In the genomic region with DNA sequence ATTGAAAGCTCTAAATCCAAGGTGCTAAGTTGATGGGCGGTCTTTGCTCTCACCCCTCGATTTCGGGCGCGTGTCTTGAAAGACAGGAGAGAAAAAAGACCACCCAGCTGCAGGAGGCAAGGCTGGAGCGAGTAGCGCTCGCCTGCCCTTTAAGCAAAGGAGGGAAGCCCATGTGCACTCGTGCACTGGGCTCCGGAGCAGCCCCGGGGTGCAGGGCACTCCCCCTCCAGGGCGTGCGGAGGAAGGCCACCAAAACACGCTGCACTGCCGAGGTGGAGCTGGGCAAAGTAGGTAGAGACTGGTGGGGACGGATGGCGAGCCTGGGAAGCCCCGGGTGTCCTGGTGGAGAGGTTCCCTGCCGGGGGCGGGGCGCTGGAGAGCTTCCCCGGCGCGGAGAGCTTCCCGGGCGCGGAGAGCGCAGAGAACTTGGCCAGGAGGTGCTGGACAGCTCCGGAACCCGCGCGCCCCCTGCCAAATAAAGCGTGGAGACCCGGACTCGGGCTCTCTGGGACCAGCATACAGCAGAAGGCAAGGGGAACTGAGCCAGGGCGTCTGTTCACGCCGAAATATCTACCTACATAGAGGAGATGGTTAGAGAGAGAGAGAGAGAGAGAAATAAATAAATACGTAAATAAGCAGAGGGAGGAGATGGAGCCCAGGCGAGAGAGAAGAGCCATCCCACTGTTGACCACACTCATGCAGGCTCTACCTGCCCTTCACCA, we compare ENCODE assay signal across 8 cellular contexts. TPM values are rescaled to one million over a fixed set of nuclear protein-coding genes. Genes with fewer than 3 reads are reported as not detected.
DNase-seq lines count a peak whose midpoint lies in the region; ATAC-seq lines count a peak whose summit lies in the region.

No MANE protein-coding gene starts in this region.

- H3K36me3 Mint-ChIP-seq in stimulated activated memory B cell treated with anti-CD40 and anti-IgM and Interleukin-4, amounts not matched to agents 10 μg/mL and 1 μg/mL and 100 μg/mL, for 72 hours: no peaks in the 10 kb centered on the region

- H3K9me3 Mint-ChIP-seq in stimulated activated memory B cell treated with anti-CD40 and anti-IgM and Interleukin-4, amounts not matched to agents 10 μg/mL and 1 μg/mL and 100 μg/mL, for 72 hours: peaks cover 20% of the 10 kb centered on the region

- H3K27ac Mint-ChIP-seq in stimulated activated memory B cell treated with anti-CD40 and anti-IgM and Interleukin-4, amounts not matched to agents 10 μg/mL and 1 μg/mL and 100 μg/mL, for 72 hours: no peak overlapping the region

- DNase-seq in Right ventricle myocardium inferior (ENCODE audit: missing footprints): peak; percentile 61
- DNase-seq in cardiac septum (ENCODE audit: low spot score): no peak
- DNase-seq in NCI-H1092 treated with DMSO at 0.1 percent for 48 hours (lab: John Stamatoyannopoulos, UW): peak; percentile 97
- peak; percentile 50 for DNase-seq in activated CD4-positive, alpha-beta T cell treated with anti-CD3 and anti-CD28 coated beads, Interleukin-2, amount 50 U/mL, for 1 hour
- DNase-seq in effector CD4-positive, alpha-beta T cell: peak; percentile 6
- peak; percentile 89 for DNase-seq in mesenteric fat pad (ENCODE audit: low spot score)

- peaks cover 51% of the 10 kb centered on the region for H3K27me3 Mint-ChIP-seq in stimulated activated memory B cell treated with anti-CD40 and anti-IgM and Interleukin-4, amounts not matched to agents 10 μg/mL and 1 μg/mL and 100 μg/mL, for 72 hours

- H3K4me3 Mint-ChIP-seq in stimulated activated memory B cell treated with anti-CD40 and anti-IgM and Interleukin-4, amounts not matched to agents 10 μg/mL and 1 μg/mL and 100 μg/mL, for 72 hours: peak overlapping the region; percentile 81

- peak; percentile 46 for ATAC-seq in Right ventricle myocardium inferior
- peak; percentile 58 for ATAC-seq in stimulated activated memory B cell treated with anti-CD40 and anti-IgM and Interleukin-4, amounts not matched to agents 10 μg/mL and 1 μg/mL and 100 μg/mL, for 72 hours
- ATAC-seq in HG03571 (IDR thresholded peaks at IDR 0.05; ENCODE audit: unreplicated experiment): no peak

- intact Hi-C loops in Right ventricle myocardium inferior (cut with DNase I): no loop called here
- intact Hi-C loops in cardiac septum (cut with DNase I): no loop called here

- H3K4me1 Mint-ChIP-seq in stimulated activated memory B cell treated with anti-CD40 and anti-IgM and Interleukin-4, amounts not matched to agents 10 μg/mL and 1 μg/mL and 100 μg/mL, for 72 hours: peaks cover 24% of the 10 kb centered on the region

RNA-seq across cellular contexts. Expression of a gene that starts 0.6 kb away (rescaled TPM):
- total RNA-seq in Right ventricle myocardium inferior (not detected), cardiac septum (1.3 TPM), mesenteric fat pad (0.71 TPM)
